ENCODE assay signal across 8 cellular contexts in the genomic region with DNA sequence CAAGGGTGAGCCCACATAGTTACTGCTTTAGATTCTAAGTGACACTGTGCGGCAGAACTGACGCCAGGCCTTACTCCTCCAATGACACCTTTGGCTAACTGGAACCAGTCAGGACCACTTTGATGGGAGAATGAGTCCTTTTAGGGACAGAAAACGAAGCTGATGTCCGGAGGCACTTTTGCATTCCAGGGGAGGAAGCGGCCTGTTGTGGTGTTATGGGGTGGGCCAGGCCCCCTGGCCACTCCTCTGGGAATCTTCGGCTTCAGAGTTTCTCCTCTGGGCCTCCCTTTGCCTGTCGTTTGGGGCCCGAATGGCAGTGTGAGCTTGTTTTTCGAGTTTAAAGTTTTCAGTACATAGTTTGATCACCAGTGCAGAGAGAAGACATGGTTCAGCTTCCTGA.
A peak's percentile ranks its signal among the peaks of the same experiment; 100 is the strongest.
DNase-seq lines count a peak whose midpoint lies in the region; ATAC-seq, FAIRE-seq and TF ChIP-seq lines count a peak whose summit lies in the region.

No MANE protein-coding gene starts in this region.

- DNase-seq in breast epithelium (ENCODE audit: low spot score in 2 of 2) (no peak), MCF 10A (ENCODE audit: unreplicated experiment) (no peak), GM12878 (ENCODE audit: low read depth, low spot score) (no peak), naive B cell (no peak), upper lobe of right lung (no peak), adrenal gland (no peak), NCI-H82 (lab: John Stamatoyannopoulos, UW) (no peak), NCI-H1694 treated with DMSO at 0.1 percent for 48 hours (lab: John Stamatoyannopoulos, UW) (no peak)

- ATAC-seq in GM12878 (no peak), naive B cell (ENCODE audit: low read depth in 2 of 2) (no peak), upper lobe of right lung (no peak)

- H3K36me3 ChIP-seq in breast epithelium (no peaks in the 10 kb centered on the region), GM12878 (ENCODE audit: control insufficient read depth in 2 of 2, insufficient read depth in 2 of 2, low read length in 1 of 2) (peaks cover 0 to 21% of the 10 kb centered on the region in 2 experiments; a peak in 3 of 4 replicates), upper lobe of right lung (no peaks in the 10 kb centered on the region), adrenal gland (replicated peaks in 1 of 2) (no peaks in the 10 kb centered on the region)

- H3K4me1 ChIP-seq in breast epithelium: peaks cover 0 to 4% of the 10 kb centered on the region in 2 donors
- H3K4me1 ChIP-seq in GM12878 (ENCODE audit: control insufficient read depth, insufficient read depth, low read length): peaks cover 79% of the 10 kb centered on the region
- H3K4me1 ChIP-seq in upper lobe of right lung: peaks cover 73% of the 10 kb centered on the region
- H3K4me1 ChIP-seq in adrenal gland (replicated peaks in 1 of 2): peaks cover 0 to 37% of the 10 kb centered on the region in 2 donors

- SMC1A ChIA-PET in GM12878 (lab: Charles Lee; ENCODE audit: uncharacterized antibody, unreplicated experiment): interaction anchor here (0.8 to 5.5 kb wide), 18 partner anchors 11 to 145 kb away, joined by 3 to 69 read pairs (median 4); no protein-coding TSS in a partner anchor

- H3K9ac ChIP-seq in GM12878 (ENCODE audit: control insufficient read depth, insufficient read depth, low read length): no peak overlapping the region

- no peak for TF ChIP-seq EP300 in GM12878 (IDR thresholded peaks at IDR 0.05; ENCODE audit: borderline replicate concordance in 1 of 2, control insufficient read depth in 1 of 2, low read depth in 2 of 2, low read length in 2 of 2)

- H3K9me3 Mint-ChIP-seq in MCF 10A (ENCODE audit: unreplicated experiment): no peaks in the 10 kb centered on the region
- H3K9me3 Mint-ChIP-seq in naive B cell: peaks cover 0 to 8% (median 0%) of the 10 kb centered on the region in 7 donors

- FAIRE-seq in GM12878 (lab: Jason Lieb, UNC): no peak

- peaks cover 42% of the 10 kb centered on the region for H3K4me1 Mint-ChIP-seq in MCF 10A (ENCODE audit: insufficient read depth, unreplicated experiment)
- H3K4me1 Mint-ChIP-seq in naive B cell: peaks cover 61 to 84% (median 70%) of the 10 kb centered on the region in 3 donors

- no peaks in the 10 kb centered on the region for H3K27me3 Mint-ChIP-seq in MCF 10A (ENCODE audit: insufficient read depth, unreplicated experiment)
- H3K27me3 Mint-ChIP-seq in naive B cell: no peaks in the 10 kb centered on the region

- intact Hi-C loops in breast epithelium (cut with DNase I; ENCODE audit: low total_unique reads): no loop called here
- intact Hi-C loops in MCF 10A (cut with micrococcal nuclease): loop anchor here (1.0 to 5.0 kb wide), 2 partner anchors 35 to 141 kb away; no protein-coding TSS in a partner anchor
- intact Hi-C loops in GM12878 (cut with micrococcal nuclease; ENCODE audit: unreplicated experiment): no loop called here
- intact Hi-C loops in upper lobe of right lung (cut with DNase I): no loop called here
- intact Hi-C loops in adrenal gland (cut with DNase I): no loop called here

- RAD21 ChIA-PET in GM12878 (lab: Charles Lee; ENCODE audit: unreplicated experiment): interaction anchor here (0.8 to 3.4 kb wide), 12 partner anchors 11 to 145 kb away, joined by 3 to 12 read pairs (median 4); no protein-coding TSS in a partner anchor

- peaks cover 44% of the 10 kb centered on the region for H3K79me2 ChIP-seq in GM12878 (ENCODE audit: control insufficient read depth, insufficient read depth, low read length)

- BruUV-seq in MCF 10A (replicated peaks; lab: Mats Ljungman, UMichigan) (no TSS peak), GM12878 (replicated peaks; lab: Mats Ljungman, UMichigan) (no TSS peak)

- no peak overlapping the region for H2AFZ ChIP-seq in GM12878 (ENCODE audit: control insufficient read depth, low read depth, low read length)

- in situ Hi-C loops in GM12878 (cut with MboI): loop anchor here (10.0 kb wide), 1 partner anchor 58 kb away; no protein-coding TSS in a partner anchor

- peak overlapping the region; percentile 87 to 92 for H3K27ac ChIP-seq in breast epithelium
- H3K27ac ChIP-seq in GM12878 (ENCODE audit: control insufficient read depth, insufficient read depth): peak overlapping the region; percentile 97
- H3K27ac ChIP-seq in upper lobe of right lung: peak overlapping the region; percentile 78
- peak overlapping the region in 2 of 5 donors; percentile 69 to 88 for H3K27ac ChIP-seq in adrenal gland

- no peaks in the 10 kb centered on the region for H4K20me1 ChIP-seq in GM12878 (ENCODE audit: control insufficient read depth, insufficient read depth)

- no peak for TF ChIP-seq POLR2A in breast epithelium (IDR thresholded peaks at IDR 0.05)
- no peak for TF ChIP-seq POLR2A in GM12878 (IDR thresholded peaks at IDR 0.05; ENCODE audit: low read depth, low read length)
- no peak for TF ChIP-seq POLR2A in adrenal gland (IDR thresholded peaks at IDR 0.05)

- 57% methylated on average over 9 of the region's 9 CpGs for WGBS in GM12878 (ENCODE audit: insufficient coverage, insufficient replicate concordance, low lambda C conversion rate, missing lambda C conversion rate)
- 64 to 85% (median 78%) methylated on average over 9 of the region's 9 CpGs for WGBS in adrenal gland, 4 donors

- POLR2A ChIA-PET in MCF 10A (lab: Yijun Ruan, JAX): interaction anchor here (0.6 to 4.0 kb wide), 7 partner anchors 18 to 371 kb away, joined by 3 to 33 read pairs (median 8); a partner anchor contains a TSS
- POLR2A ChIA-PET in GM12878 (lab: Charles Lee): interaction anchor here (0.8 to 1.9 kb wide), 5 partner anchors 30 to 61 kb away, joined by 3 to 7 read pairs (median 5); no protein-coding TSS in a partner anchor

- H3K4me3 Mint-ChIP-seq in MCF 10A (ENCODE audit: unreplicated experiment) (no peak overlapping the region), naive B cell (peak overlapping the region in 4 of 8 donors; percentile 82 to 89 (median 84))

- H3K27ac Mint-ChIP-seq in MCF 10A (ENCODE audit: low read depth, unreplicated experiment) (no peak overlapping the region), naive B cell (peak overlapping the region in 5 of 6 donors; percentile 12 to 100 (median 99))

- TF ChIP-seq RAD21 in GM12878 (IDR thresholded peaks at IDR 0.05; ENCODE audit: insufficient read depth, low read depth, low read length): no peak

- H3K36me3 Mint-ChIP-seq in MCF 10A (ENCODE audit: insufficient read depth, unreplicated experiment): peaks cover 12% of the 10 kb centered on the region
- H3K36me3 Mint-ChIP-seq in naive B cell: peaks cover 0 to 30% of the 10 kb centered on the region in 2 donors

- H3K9me3 ChIP-seq in breast epithelium (no peaks in the 10 kb centered on the region), GM12878 (replicated peaks; ENCODE audit: control insufficient read depth, insufficient read depth, low read length) (no peaks in the 10 kb centered on the region), upper lobe of right lung (no peaks in the 10 kb centered on the region), adrenal gland (replicated peaks in 1 of 3) (no peaks in the 10 kb centered on the region)

- no peak for TF ChIP-seq CTCF in breast epithelium (IDR thresholded peaks at IDR 0.05)
- no peak for TF ChIP-seq CTCF in MCF 10A (IDR thresholded peaks at IDR 0.05; ENCODE audit: unreplicated experiment)
- TF ChIP-seq CTCF in GM12878 (IDR thresholded peaks at IDR 0.05 in 2 of 3, conservative IDR thresholded peaks at IDR 0.05 in 1 of 3; ENCODE audit: control insufficient read depth in 2 of 3, extremely low read depth in 1 of 3, insufficient read depth in 1 of 3, low read depth in 3 of 3, low read length in 3 of 3): no peak
- TF ChIP-seq CTCF in upper lobe of right lung (IDR thresholded peaks at IDR 0.05): no peak
- no peak for TF ChIP-seq CTCF in adrenal gland (IDR thresholded peaks at IDR 0.05)

- H3K4me3 ChIP-seq in breast epithelium: no peak overlapping the region
- H3K4me3 ChIP-seq in GM12878: no peak overlapping the region
- no peak overlapping the region for H3K4me3 ChIP-seq in upper lobe of right lung
- H3K4me3 ChIP-seq in adrenal gland: no peak overlapping the region

- CTCF ChIA-PET in MCF 10A (lab: Yijun Ruan, JAX): interaction anchor here (0.6 to 4.9 kb wide), 10 partner anchors 17 to 635 kb away, joined by 3 to 23 read pairs (median 4); a partner anchor contains a TSS
- CTCF ChIA-PET in GM12878 (lab: Yijun Ruan, JAX): interaction anchor here (0.7 to 7.2 kb wide), 15 partner anchors 8 to 145 kb away, joined by 3 to 37 read pairs (median 4); no protein-coding TSS in a partner anchor

- H3K4me2 ChIP-seq in GM12878 (ENCODE audit: control insufficient read depth, insufficient read depth): peak overlapping the region; percentile 20; the same call in 1 of the 2 replicates

- no peaks in the 10 kb centered on the region for H3K27me3 ChIP-seq in breast epithelium
- no peaks in the 10 kb centered on the region for H3K27me3 ChIP-seq in GM12878 (replicated peaks in 1 of 2; ENCODE audit: control insufficient read depth in 2 of 2, insufficient read depth in 2 of 2, low read length in 1 of 2)
- no peaks in the 10 kb centered on the region for H3K27me3 ChIP-seq in upper lobe of right lung
- no peaks in the 10 kb centered on the region for H3K27me3 ChIP-seq in adrenal gland

TF ChIP-seq in GM12878, 131 proteins besides CTCF, POLR2A, EP300 and RAD21 (continues in another document):
- TF ChIP-seq SMARCA5 (IDR thresholded peaks at IDR 0.05) (no peak), SUPT20H (IDR thresholded peaks at IDR 0.05; ENCODE audit: borderline replicate concordance, control insufficient read depth, low read depth, low read length) (no peak)
